In the genomic region with DNA sequence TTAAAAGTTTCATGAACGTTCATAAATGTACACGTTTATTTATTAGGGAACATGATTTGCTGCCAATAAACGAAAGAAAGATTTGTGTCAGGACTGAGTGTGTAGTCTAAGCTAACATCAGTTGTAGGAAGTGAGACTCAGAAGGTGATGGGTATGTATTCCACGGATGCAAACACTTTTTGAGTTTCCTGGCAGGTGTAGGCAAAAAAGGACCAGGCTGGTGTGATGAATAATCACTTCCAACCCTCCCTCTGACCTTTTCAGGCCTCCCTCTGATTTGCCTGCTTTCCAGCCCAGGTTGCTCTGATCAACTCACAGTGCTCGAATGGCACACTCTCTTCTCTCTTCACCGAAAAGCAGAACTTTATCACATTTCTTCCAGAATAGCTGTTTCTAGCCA, we compare ENCODE assay signal across 12 cellular contexts. TPM values are rescaled to one million over a fixed set of nuclear protein-coding genes. Genes with fewer than 3 reads are reported as not detected.
DNase-seq lines count a peak whose midpoint lies in the region; ATAC-seq and TF ChIP-seq lines count a peak whose summit lies in the region.
"Had no signal": no experiment of that assay in that cellular context is flagged by ENCODE, and none has a peak within 500 bp of the region (broad histone marks: within the 10 kb centered on the region; RNA-seq: fewer than 3 reads in every experiment).

No MANE protein-coding gene starts in this region.

- no peaks in the 10 kb centered on the region for H3K9me2 ChIP-seq in DOHH2 (replicated peaks; ENCODE audit: control insufficient read depth, low read length)

- peak; percentile 77 for ATAC-seq in GM19452 (IDR thresholded peaks at IDR 0.05; ENCODE audit: unreplicated experiment)
- ATAC-seq in HG02870 (IDR thresholded peaks at IDR 0.05; ENCODE audit: unreplicated experiment) = peak; percentile 79
- ATAC-seq in natural killer cell treated with Interleukin-12 subunit alpha and Interleukin-12 subunit beta and Interleukin-15 and Interleukin-18, amount 100 ng/mL, for 72 hours = no peak

- no peak overlapping the region for H3K27ac ChIP-seq in DOHH2 (ENCODE audit: low read depth, low read length)

- H3F3A ChIP-seq in DOHH2 (ENCODE audit: control insufficient read depth, insufficient read depth) = 0 out of 2 replicates have a peak, but pooled peaks cover 2% of the 10 kb centered on the region

- peak overlapping the region; percentile 50 for H3K4me2 ChIP-seq in DOHH2 (ENCODE audit: low read length)

- no peaks in the 10 kb centered on the region for H3K36me3 Mint-ChIP-seq in IgD-negative memory B cell
- H3K36me3 Mint-ChIP-seq in natural killer cell treated with Interleukin-12 subunit alpha and Interleukin-12 subunit beta and Interleukin-15 and Interleukin-18, amount 100 ng/mL, for 72 hours = no peaks in the 10 kb centered on the region

- no peaks in the 10 kb centered on the region for H4K20me1 ChIP-seq in DOHH2 (ENCODE audit: control insufficient read depth, insufficient read depth, low read depth, low read length)

- H3K27me3 Mint-ChIP-seq in IgD-negative memory B cell = no peaks in the 10 kb centered on the region
- H3K27me3 Mint-ChIP-seq in natural killer cell treated with Interleukin-12 subunit alpha and Interleukin-12 subunit beta and Interleukin-15 and Interleukin-18, amount 100 ng/mL, for 72 hours = no peaks in the 10 kb centered on the region
- H3K27me3 Mint-ChIP-seq: activated CD4-positive, alpha-beta T cell treated with anti-CD3 and anti-CD28 coated beads, Interleukin-2, amount 10 ng/mL, durations not matched to agents 7 days and 5 days had no signal

- H3K79me2 ChIP-seq in DOHH2 (ENCODE audit: control insufficient read depth, low read length) = peaks cover 67% of the 10 kb centered on the region

- H3K4me1 Mint-ChIP-seq in IgD-negative memory B cell = peaks cover 55 to 72% (median 57%) of the 10 kb centered on the region in 3 donors
- H3K4me1 Mint-ChIP-seq in natural killer cell treated with Interleukin-12 subunit alpha and Interleukin-12 subunit beta and Interleukin-15 and Interleukin-18, amount 100 ng/mL, for 72 hours (ENCODE audit: low read depth in 2 of 2) = no peaks in the 10 kb centered on the region
- H3K4me1 Mint-ChIP-seq: activated CD4-positive, alpha-beta T cell treated with anti-CD3 and anti-CD28 coated beads, Interleukin-2, amount 10 ng/mL, durations not matched to agents 7 days and 5 days had no signal

- H3K36me3 ChIP-seq in DOHH2 (ENCODE audit: control insufficient read depth, low read length) = no peaks in the 10 kb centered on the region
- H3K36me3 ChIP-seq: Peyer's patch had no signal

- peak overlapping the region; percentile 1 for H3K4me3 ChIP-seq in DOHH2 (ENCODE audit: low read length)
- H3K4me3 ChIP-seq: Peyer's patch had no signal

- H3K9me3 Mint-ChIP-seq in IgD-negative memory B cell = no peaks in the 10 kb centered on the region
- H3K9me3 Mint-ChIP-seq in natural killer cell treated with Interleukin-12 subunit alpha and Interleukin-12 subunit beta and Interleukin-15 and Interleukin-18, amount 100 ng/mL, for 72 hours = no peaks in the 10 kb centered on the region

- TF ChIP-seq CTCF in DOHH2 (IDR thresholded peaks at IDR 0.05; ENCODE audit: low read depth, low read length, poor library complexity, severe bottlenecking) = no peak

- H3K27me3 ChIP-seq in DOHH2 (ENCODE audit: control insufficient read depth, low read length) = no peaks in the 10 kb centered on the region
- H3K27me3 ChIP-seq: Peyer's patch had no signal

- peak overlapping the region; percentile 75 to 93 (median 78) for H3K27ac Mint-ChIP-seq in IgD-negative memory B cell
- no peak overlapping the region for H3K27ac Mint-ChIP-seq in natural killer cell treated with Interleukin-12 subunit alpha and Interleukin-12 subunit beta and Interleukin-15 and Interleukin-18, amount 100 ng/mL, for 72 hours
- H3K27ac Mint-ChIP-seq: activated CD4-positive, alpha-beta T cell treated with anti-CD3 and anti-CD28 coated beads, Interleukin-2, amount 10 ng/mL, durations not matched to agents 7 days and 5 days had no signal

- peaks cover 64% of the 10 kb centered on the region for H3K4me1 ChIP-seq in DOHH2 (ENCODE audit: control insufficient read depth, low read length)

- H3K4me3 Mint-ChIP-seq in IgD-negative memory B cell = peak overlapping the region; percentile 14 to 80 (median 72)
- H3K4me3 Mint-ChIP-seq in natural killer cell treated with Interleukin-12 subunit alpha and Interleukin-12 subunit beta and Interleukin-15 and Interleukin-18, amount 100 ng/mL, for 72 hours = no peak overlapping the region
- H3K4me3 Mint-ChIP-seq: activated CD4-positive, alpha-beta T cell treated with anti-CD3 and anti-CD28 coated beads, Interleukin-2, amount 10 ng/mL, durations not matched to agents 7 days and 5 days had no signal

- no peak for DNase-seq in stimulated activated CD4-positive, alpha-beta T cell treated with anti-CD3 and anti-CD28 coated beads, Interleukin-1b, Interleukin-23, amount 100 ng/mL, for 48 hours
- DNase-seq in UCSD-AML1 (lab: John Stamatoyannopoulos, UW; ENCODE audit: unreplicated experiment) = no peak
- no peak for DNase-seq in natural killer cell treated with Interleukin-12 subunit alpha and Interleukin-12 subunit beta and Interleukin-15 and Interleukin-18, amount 100 ng/mL, for 72 hours (ENCODE audit: low spot score)
- no peak for DNase-seq in Ammon's horn (ENCODE audit: low spot score)
- DNase-seq: activated CD4-positive, alpha-beta T cell treated with anti-CD3 and anti-CD28 coated beads, Interleukin-2, amount 10 ng/mL, durations not matched to agents 7 days and 5 days; amniotic stem cell; NCI-H1048 had no signal

- H3K9me3 ChIP-seq in DOHH2 (ENCODE audit: control insufficient read depth, insufficient read depth, low read length) = no peaks in the 10 kb centered on the region
- H3K9me3 ChIP-seq: Peyer's patch had no signal

RNA-seq across cellular contexts. Expression of a gene that starts 51.8 kb away (rescaled TPM):
- 149 TPM for polyA plus RNA-seq in IgD-negative memory B cell
- 1 to 10 TPM; 3.9 to 8.1 TPM for total RNA-seq in natural killer cell treated with Interleukin-12 subunit alpha and Interleukin-12 subunit beta and Interleukin-15 and Interleukin-18, amount 100 ng/mL, for 72 hours

Comparison
In these comparisons a context has a peak if more than half of its experiments do, and no peak if none do; other contexts are left out.
1. ATAC-seq: peak in GM19452 (single experiment) and HG02870 (single experiment); none in natural killer cell treated with Interleukin-12 subunit alpha and Interleukin-12 subunit beta and Interleukin-15 and Interleukin-18, amount 100 ng/mL, for 72 hours (0 of 2).
2. H3K27ac Mint-ChIP-seq: peak in IgD-negative memory B cell (3 of 3); none in natural killer cell treated with Interleukin-12 subunit alpha and Interleukin-12 subunit beta and Interleukin-15 and Interleukin-18, amount 100 ng/mL, for 72 hours (0 of 2).